8 cellular contexts compared by ENCODE assay signal in genomic region chr9:6014668-6015270, GRCh38. TPM values are rescaled to one million over a fixed set of nuclear protein-coding genes. Genes with fewer than 3 reads are reported as not detected.
DNase-seq lines count a peak whose midpoint lies in the region; ATAC-seq, FAIRE-seq and TF ChIP-seq lines count a peak whose summit lies in the region.

No MANE protein-coding gene starts in this region.

- no peaks in the 10 kb centered on the region for H3K27me3 Mint-ChIP-seq in activated T-cell treated with anti-CD3 and anti-CD28 coated beads, Interleukin-2, amount 50 U/mL, for 72 hours (ENCODE audit: low read depth)
- H3K27me3 Mint-ChIP-seq in glutamatergic neuron (ENCODE audit: unreplicated experiment): peaks cover 1% of the 10 kb centered on the region

- no peak for TF ChIP-seq POLR2A in A549 (IDR thresholded peaks at IDR 0.05; ENCODE audit: low read length)

- peak overlapping the region; percentile 98 for H3K27ac Mint-ChIP-seq in activated T-cell treated with anti-CD3 and anti-CD28 coated beads, Interleukin-2, amount 50 U/mL, for 72 hours
- H3K27ac Mint-ChIP-seq in glutamatergic neuron (ENCODE audit: unreplicated experiment): peak overlapping the region; percentile 99

- TF ChIP-seq CTCF in A549 (IDR thresholded peaks at IDR 0.05) (no peak), HEK293 (tag by site-specific recombination; IDR thresholded peaks at IDR 0.05) (no peak), glutamatergic neuron (IDR thresholded peaks at IDR 0.05; ENCODE audit: partially characterized antibody, unreplicated experiment) (no peak)

- CTCF ChIA-PET in A549 (lab: Yijun Ruan, JAX): interaction anchor here (0.6 to 2.0 kb wide), 3 partner anchors 10 to 428 kb away, joined by 5 to 9 read pairs (median 7); no protein-coding TSS in a partner anchor
- CTCF ChIA-PET in HEK293 (lab: Yijun Ruan, JAX): interaction anchor here (3.7 kb wide), 1 partner anchor 9 kb away, joined by 17 read pairs; no protein-coding TSS in a partner anchor

- POLR2A ChIA-PET in A549 (lab: Yijun Ruan, JAX): interaction anchor here (0.7 to 1.4 kb wide), 6 partner anchors 8 to 182 kb away, joined by 3 to 12 read pairs (median 6); partner anchors contain the start of gene ERMP1
- POLR2A ChIA-PET in HEK293 (lab: Yijun Ruan, JAX): interaction anchor here (0.9 to 1.4 kb wide), 10 partner anchors 8 to 382 kb away, joined by 3 to 18 read pairs (median 3); partner anchors contain the start of gene ERMP1

- H3K4me1 ChIP-seq in A549 (peaks cover 6% of the 10 kb centered on the region; the same call in 2 of the 3 replicates), HEK293 (ENCODE audit: control insufficient read depth, insufficient read depth, low read length) (no peaks in the 10 kb centered on the region)

- WGBS in A549 (ENCODE audit: missing lambda C conversion rate): 8% methylated on average over 9 of the region's 9 CpGs

- DNase-seq in A549 (ENCODE audit: low read depth in 1 of 2, low spot score in 1 of 2) (peak; percentile 36 to 37), glutamatergic neuron (no peak), renal cortical epithelial cell (ENCODE audit: low read depth) (peak; percentile 92), amygdala (lab: John Stamatoyannopoulos, UW) (no peak), RPMI8226 (no peak), midbrain (lab: John Stamatoyannopoulos, UW) (no peak)
- DNase-seq in activated T-cell treated with anti-CD3 and anti-CD28 coated beads, Interleukin-2, amount 50 U/mL, for 72 hours: peak; percentile 9 to 27

- H3K4me2 ChIP-seq in A549: peak overlapping the region; percentile 80

- TF ChIP-seq RAD21 in A549 (conservative IDR thresholded peaks at IDR 0.05 in 1 of 2, IDR thresholded peaks at IDR 0.05 in 1 of 2): no peak

- H3K9me3 Mint-ChIP-seq in activated T-cell treated with anti-CD3 and anti-CD28 coated beads, Interleukin-2, amount 50 U/mL, for 72 hours: peaks cover 3% of the 10 kb centered on the region in 2 donors
- peaks cover 2% of the 10 kb centered on the region for H3K9me3 Mint-ChIP-seq in glutamatergic neuron (ENCODE audit: unreplicated experiment)

- H3K36me3 ChIP-seq in HEK293 (ENCODE audit: control insufficient read depth in 2 of 2, insufficient read depth in 1 of 2, low read length in 2 of 2): peaks cover 0 to 33% of the 10 kb centered on the region in 2 experiments; a peak in 1 of 3 replicates

- H3K36me3 Mint-ChIP-seq in activated T-cell treated with anti-CD3 and anti-CD28 coated beads, Interleukin-2, amount 50 U/mL, for 72 hours (ENCODE audit: insufficient read depth in 2 of 2): peaks cover 22 to 34% of the 10 kb centered on the region in 2 donors
- H3K36me3 Mint-ChIP-seq in glutamatergic neuron (ENCODE audit: unreplicated experiment): no peaks in the 10 kb centered on the region

- H3K4me3 ChIP-seq in A549 (peak overlapping the region; percentile 61), HEK293 (ENCODE audit: low read depth, low read length) (peak overlapping the region; percentile 75)

- peak; percentile 47 to 58; a peak in 4 of 6 replicates for ATAC-seq in A549
- peak; percentile 65 to 72 for ATAC-seq in activated T-cell treated with anti-CD3 and anti-CD28 coated beads, Interleukin-2, amount 50 U/mL, for 72 hours (replicated peaks in 1 of 2)

- FAIRE-seq in A549 (lab: Jason Lieb, UNC): no peak

- peak overlapping the region; percentile 69 to 88 for H3K27ac ChIP-seq in A549
- no peak overlapping the region for H3K27ac ChIP-seq in HEK293 (ENCODE audit: extremely low read depth, low read depth, low read length)

- H3K4me3 Mint-ChIP-seq in activated T-cell treated with anti-CD3 and anti-CD28 coated beads, Interleukin-2, amount 50 U/mL, for 72 hours: peak overlapping the region; percentile 96 to 98
- H3K4me3 Mint-ChIP-seq in glutamatergic neuron (ENCODE audit: unreplicated experiment): peak overlapping the region; percentile 98

- no peak for TF ChIP-seq EP300 in A549 (IDR thresholded peaks at IDR 0.05)

- H3K4me1 Mint-ChIP-seq in activated T-cell treated with anti-CD3 and anti-CD28 coated beads, Interleukin-2, amount 50 U/mL, for 72 hours (ENCODE audit: low read depth): peaks cover 57% of the 10 kb centered on the region
- peaks cover 15% of the 10 kb centered on the region for H3K4me1 Mint-ChIP-seq in glutamatergic neuron (ENCODE audit: low read depth, unreplicated experiment)

- H3K9me3 ChIP-seq in A549: no peaks in the 10 kb centered on the region
- no peaks in the 10 kb centered on the region for H3K9me3 ChIP-seq in HEK293 (ENCODE audit: control insufficient read depth, insufficient read depth, low read depth, low read length)

TF ChIP-seq in A549, 52 proteins besides CTCF, POLR2A, EP300 and RAD21 (continues in another document):
- TF ChIP-seq HOXB13 (CRISPR knock-in tag; IDR thresholded peaks at IDR 0.05; ENCODE audit: low read depth): no peak
- 0 out of 2 replicates have a peak, but pooled peaks have one; percentile 43 for TF ChIP-seq FOSL2 (IDR thresholded peaks at IDR 0.05)
- peak; percentile 79 for TF ChIP-seq FOSL2 (CRISPR knock-in tag; IDR thresholded peaks at IDR 0.05)
- no peak for TF ChIP-seq TFCP2L1 (CRISPR knock-in tag; IDR thresholded peaks at IDR 0.05)
- TF ChIP-seq ESRRA (IDR thresholded peaks at IDR 0.05; ENCODE audit: borderline replicate concordance, low read length): no peak
- 0 out of 2 replicates have a peak, but pooled peaks have one; percentile 16 for TF ChIP-seq JUNB (IDR thresholded peaks at IDR 0.05)
- TF ChIP-seq FOSB (CRISPR knock-in tag; IDR thresholded peaks at IDR 0.05): no peak
- no peak for TF ChIP-seq KDM5A (IDR thresholded peaks at IDR 0.05)

TF ChIP-seq in HEK293, 187 proteins besides CTCF, POLR2A, EP300 and RAD21:
- 0 out of 2 replicates have a peak, but pooled peaks have one; percentile 22 for TF ChIP-seq ZBTB17 (tag by site-specific recombination; IDR thresholded peaks at IDR 0.05)
- TF ChIP-seq, protein P1, sequence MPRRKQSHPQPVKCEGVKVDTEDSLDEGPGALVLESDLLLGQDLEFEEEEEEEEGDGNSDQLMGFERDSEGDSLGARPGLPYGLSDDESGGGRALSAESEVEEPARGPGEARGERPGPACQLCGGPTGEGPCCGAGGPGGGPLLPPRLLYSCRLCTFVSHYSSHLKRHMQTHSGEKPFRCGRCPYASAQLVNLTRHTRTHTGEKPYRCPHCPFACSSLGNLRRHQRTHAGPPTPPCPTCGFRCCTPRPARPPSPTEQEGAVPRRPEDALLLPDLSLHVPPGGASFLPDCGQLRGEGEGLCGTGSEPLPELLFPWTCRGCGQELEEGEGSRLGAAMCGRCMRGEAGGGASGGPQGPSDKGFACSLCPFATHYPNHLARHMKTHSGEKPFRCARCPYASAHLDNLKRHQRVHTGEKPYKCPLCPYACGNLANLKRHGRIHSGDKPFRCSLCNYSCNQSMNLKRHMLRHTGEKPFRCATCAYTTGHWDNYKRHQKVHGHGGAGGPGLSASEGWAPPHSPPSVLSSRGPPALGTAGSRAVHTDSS (tag by site-specific recombination; IDR thresholded peaks at IDR 0.05): no peak

RNA-seq across cellular contexts. Expression of gene RANBP6, which starts 0.7 kb away (rescaled TPM):
- polyA plus RNA-seq in A549 (2011; rRNA removed) (16.4 and 17.4 TPM in 2 replicates), A549 (2017; fragmentation: RNase III; extraction: RNeasy Plus Mini Kit Qiagen cat#74134 plus additional on column Dnase treatment) (19.3 to 22.7 TPM (median 19.6 TPM) in 3 replicates)
- 2.7 TPM in 2 replicates for polyA plus RNA-seq in A549 (2012; cell fraction: cytosol; rRNA removed)
- 2.1 and 3.3 TPM in 2 replicates for polyA plus RNA-seq in A549 (2012; cell fraction: nucleus; rRNA removed)
- polyA minus RNA-seq in A549 (2011; rRNA and poly(A)+ RNA removed): 7.1 and 8.1 TPM in 2 replicates
- total RNA-seq in activated T-cell treated with anti-CD3 and anti-CD28 coated beads, Interleukin-2, amount 50 U/mL, for 72 hours: 10 to 100 TPM; 25.1 to 26.8 TPM
- total RNA-seq in glutamatergic neuron (ENCODE audit: unreplicated experiment) (32.2 TPM), renal cortical epithelial cell (47.8 and 54.0 TPM in 2 replicates)

Comparison
In these comparisons a context has a peak if more than half of its experiments do, and no peak if none do; other contexts are left out.
1. DNase-seq: peak in A549 (2 of 2), activated T-cell treated with anti-CD3 and anti-CD28 coated beads, Interleukin-2, amount 50 U/mL, for 72 hours (2 of 2) and renal cortical epithelial cell (single experiment); none in glutamatergic neuron (single experiment), amygdala (0 of 56), RPMI8226 (single experiment) and midbrain (single experiment).